In genomic region chr19:13986348-13986904, GRCh38 we compare ENCODE assay signal across 8 cellular contexts.
DNase-seq lines count a peak whose midpoint lies in the region; ATAC-seq lines count a peak whose summit lies in the region.

No MANE protein-coding gene starts in this region.

- H3K4me3 Mint-ChIP-seq in memory B cell: peak overlapping the region; percentile 68

- peaks cover 54% of the 10 kb centered on the region for H3K4me1 Mint-ChIP-seq in memory B cell

- no peaks in the 10 kb centered on the region for H3K27me3 Mint-ChIP-seq in memory B cell

- peak overlapping the region; percentile 99 for H3K27ac Mint-ChIP-seq in memory B cell

- no peaks in the 10 kb centered on the region for H3K9me3 Mint-ChIP-seq in memory B cell

- DNase-seq in NCI-H2171 treated with DMSO at 0.1 percent for 48 hours (lab: John Stamatoyannopoulos, UW) (peak; percentile 88), memory B cell (ENCODE audit: low spot score in 2 of 2) (peak; percentile 94 to 97), DMS 273 (lab: John Stamatoyannopoulos, UW; ENCODE audit: unreplicated experiment) (no peak)
- DNase-seq in activated CD4-positive, alpha-beta T cell treated with anti-CD3 and anti-CD28 coated beads, Interleukin-2, amount 50 U/mL, for 24 hours (ENCODE audit: low read depth in 1 of 2, low spot score in 1 of 2): peak; percentile 94 to 99
- DNase-seq in effector CD8-positive, alpha-beta T cell (lab: John Stamatoyannopoulos, UW): peak; percentile 96
- DNase-seq in stimulated activated CD8-positive, alpha-beta memory T cell treated with anti-CD3 and anti-CD28 coated beads, Interleukin-15, amount 100 ng/mL, for 4 hours (ENCODE audit: low read depth in 2 of 2): peak; percentile 95 to 98

- peak; percentile 75 for ATAC-seq in GM18517 (IDR thresholded peaks at IDR 0.05; ENCODE audit: unreplicated experiment)
- peak; percentile 82 for ATAC-seq in HG02885 (IDR thresholded peaks at IDR 0.05; ENCODE audit: poor library complexity, unreplicated experiment)
- peak; percentile 70 for ATAC-seq in memory B cell (ENCODE audit: low read depth)

- peaks cover 20% of the 10 kb centered on the region for H3K36me3 Mint-ChIP-seq in memory B cell
